ENCODE assay signal across 8 cellular contexts in genomic region chr15:26081758-26082068, GRCh38.
DNase-seq lines count a peak whose midpoint lies in the region; ATAC-seq, FAIRE-seq and TF ChIP-seq lines count a peak whose summit lies in the region.

No MANE protein-coding gene starts in this region.

- no peak overlapping the region for H2BK15ac ChIP-seq in mesendoderm (replicated peaks; ENCODE audit: low read depth)

- ATAC-seq in GM21528 (IDR thresholded peaks at IDR 0.05; ENCODE audit: low FRiP score, unreplicated experiment): no peak

- peak overlapping the region in 1 of 2 donors; percentile 6 for H3K4me3 ChIP-seq in ascending aorta
- H3K4me3 ChIP-seq in mesendoderm (ENCODE audit: low read length): no peak overlapping the region

- H3K4me2 ChIP-seq in mesendoderm (ENCODE audit: low read length): peak overlapping the region; percentile 49

- H3K4ac ChIP-seq in mesendoderm (ENCODE audit: low read depth, low read length): no peak overlapping the region

- no peak overlapping the region for H2BK5ac ChIP-seq in mesendoderm (ENCODE audit: low read length)

- no peak overlapping the region for H4K8ac ChIP-seq in mesendoderm (ENCODE audit: low read depth, low read length)

- no CpG with 5 or more reads among the region's 5 CpGs for WGBS in mesendoderm (ENCODE audit: extremely low coverage, insufficient coverage, low lambda C conversion rate)

- H3K36me3 Mint-ChIP-seq in activated naive CD4-positive, alpha-beta T cell treated with anti-CD3 and anti-CD28 coated beads, Interleukin-2, amount 10 ng/mL, durations not matched to agents 7 days and 5 days: peaks cover 3% of the 10 kb centered on the region

- H3K9ac ChIP-seq in mesendoderm (ENCODE audit: low read length): peak overlapping the region; percentile 58

- peak overlapping the region; percentile 21 for H4K5ac ChIP-seq in mesendoderm (ENCODE audit: low read length)

- peaks cover 23% of the 10 kb centered on the region for H3K4me1 Mint-ChIP-seq in activated naive CD4-positive, alpha-beta T cell treated with anti-CD3 and anti-CD28 coated beads, Interleukin-2, amount 10 ng/mL, durations not matched to agents 7 days and 5 days

- no peak for DNase-seq in activated naive CD4-positive, alpha-beta T cell treated with anti-CD3 and anti-CD28 coated beads, Interleukin-2, amount 10 ng/mL, durations not matched to agents 7 days and 5 days
- DNase-seq in activated naive CD4-positive, alpha-beta T cell treated with anti-CD3 and anti-CD28 coated beads, Interleukin-2, amount 50 U/mL, for 16 hours: no peak
- DNase-seq in ascending aorta (ENCODE audit: low spot score in 2 of 2) (no peak), mesendoderm (no peak), urothelium cell line (ENCODE audit: low spot score) (peak; percentile 39), H4 (ENCODE audit: low spot score) (no peak), NCI-H2227 treated with DMSO at 0.1 percent for 48 hours (lab: John Stamatoyannopoulos, UW) (no peak)

- H3K4me1 ChIP-seq in ascending aorta: peaks cover 0 to 7% of the 10 kb centered on the region in 2 donors
- peaks cover 4% of the 10 kb centered on the region for H3K4me1 ChIP-seq in mesendoderm (ENCODE audit: control insufficient read depth, low read depth, low read length)

- H2AK5ac ChIP-seq in mesendoderm (ENCODE audit: low read length): no peak overlapping the region

- intact Hi-C loops in ascending aorta (cut with DNase I): loop anchor here (5.0 to 10.0 kb wide), 5 partner anchors 219 to 644 kb away; partner anchors contain the start of genes ATP10A and UBE3A

- no peak overlapping the region for H3K23ac ChIP-seq in mesendoderm (ENCODE audit: low read length)

- H3K27me3 Mint-ChIP-seq in activated naive CD4-positive, alpha-beta T cell treated with anti-CD3 and anti-CD28 coated beads, Interleukin-2, amount 10 ng/mL, durations not matched to agents 7 days and 5 days: peaks cover 19% of the 10 kb centered on the region

- H3K4me3 Mint-ChIP-seq in activated naive CD4-positive, alpha-beta T cell treated with anti-CD3 and anti-CD28 coated beads, Interleukin-2, amount 10 ng/mL, durations not matched to agents 7 days and 5 days: peak overlapping the region; percentile 77

- peak overlapping the region; percentile 95 for H3K27ac Mint-ChIP-seq in activated naive CD4-positive, alpha-beta T cell treated with anti-CD3 and anti-CD28 coated beads, Interleukin-2, amount 10 ng/mL, durations not matched to agents 7 days and 5 days

- no peaks in the 10 kb centered on the region for H3K9me3 Mint-ChIP-seq in activated naive CD4-positive, alpha-beta T cell treated with anti-CD3 and anti-CD28 coated beads, Interleukin-2, amount 10 ng/mL, durations not matched to agents 7 days and 5 days

- H2BK120ac ChIP-seq in mesendoderm (ENCODE audit: low read depth, low read length): no peak overlapping the region

- no peaks in the 10 kb centered on the region for H3K9me3 ChIP-seq in ascending aorta

- H3K27me3 ChIP-seq in ascending aorta (no peaks in the 10 kb centered on the region), mesendoderm (ENCODE audit: insufficient read depth, low read length, poor library complexity) (no peaks in the 10 kb centered on the region)

- no peaks in the 10 kb centered on the region for H3K79me1 ChIP-seq in mesendoderm (ENCODE audit: low read length)

- FAIRE-seq in urothelium cell line (lab: Jason Lieb, UNC): no peak

- no peaks in the 10 kb centered on the region for H3K79me2 ChIP-seq in mesendoderm (ENCODE audit: control insufficient read depth, insufficient read depth, low read length)

- H3K18ac ChIP-seq in mesendoderm (ENCODE audit: low read length): no peak overlapping the region

- peak overlapping the region; percentile 27 for H3K56ac ChIP-seq in mesendoderm (ENCODE audit: low read length)

- no peak for TF ChIP-seq CTCF in ascending aorta (IDR thresholded peaks at IDR 0.05)

- CTCF ChIA-PET in activated naive CD4-positive, alpha-beta T cell treated with anti-CD3 and anti-CD28 coated beads, Interleukin-2, amount 10 ng/mL, durations not matched to agents 7 days and 5 days (lab: Charles Lee): no interaction called here

- peak overlapping the region; percentile 63 to 78 for H3K27ac ChIP-seq in ascending aorta
- H3K27ac ChIP-seq in mesendoderm (ENCODE audit: low read depth, low read length): no peak overlapping the region

- H3K36me3 ChIP-seq in ascending aorta (no peaks in the 10 kb centered on the region), mesendoderm (ENCODE audit: control insufficient read depth, insufficient read depth, low read length) (no peaks in the 10 kb centered on the region)
